ENCODE assay signal across 1 cellular context in the genomic region with DNA sequence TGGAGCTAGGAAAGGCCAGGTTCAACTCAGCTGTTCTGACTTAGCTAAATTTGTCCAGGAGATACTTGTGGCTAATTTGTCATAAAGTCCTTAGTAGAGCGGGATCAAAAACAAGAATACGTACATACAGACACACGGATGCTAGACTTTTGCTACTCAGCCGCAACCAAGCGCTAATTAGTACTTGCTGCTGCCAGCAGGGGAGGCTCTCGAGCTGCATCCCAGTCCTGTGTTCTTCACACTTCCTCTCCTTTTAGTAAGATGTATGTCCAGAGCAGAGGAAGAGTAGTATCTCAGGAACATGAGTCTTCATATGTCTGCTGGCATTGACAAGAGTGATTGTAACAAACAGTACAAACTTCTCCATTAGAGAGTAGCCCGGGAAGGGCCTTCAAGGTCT.
TF ChIP-seq lines count a peak whose summit lies in the region.

No MANE protein-coding gene starts in this region.

TF ChIP-seq in neural cell, 6 proteins besides CTCF, POLR2A, EP300 and RAD21 (continued from another document):
- TF ChIP-seq, protein P1, sequence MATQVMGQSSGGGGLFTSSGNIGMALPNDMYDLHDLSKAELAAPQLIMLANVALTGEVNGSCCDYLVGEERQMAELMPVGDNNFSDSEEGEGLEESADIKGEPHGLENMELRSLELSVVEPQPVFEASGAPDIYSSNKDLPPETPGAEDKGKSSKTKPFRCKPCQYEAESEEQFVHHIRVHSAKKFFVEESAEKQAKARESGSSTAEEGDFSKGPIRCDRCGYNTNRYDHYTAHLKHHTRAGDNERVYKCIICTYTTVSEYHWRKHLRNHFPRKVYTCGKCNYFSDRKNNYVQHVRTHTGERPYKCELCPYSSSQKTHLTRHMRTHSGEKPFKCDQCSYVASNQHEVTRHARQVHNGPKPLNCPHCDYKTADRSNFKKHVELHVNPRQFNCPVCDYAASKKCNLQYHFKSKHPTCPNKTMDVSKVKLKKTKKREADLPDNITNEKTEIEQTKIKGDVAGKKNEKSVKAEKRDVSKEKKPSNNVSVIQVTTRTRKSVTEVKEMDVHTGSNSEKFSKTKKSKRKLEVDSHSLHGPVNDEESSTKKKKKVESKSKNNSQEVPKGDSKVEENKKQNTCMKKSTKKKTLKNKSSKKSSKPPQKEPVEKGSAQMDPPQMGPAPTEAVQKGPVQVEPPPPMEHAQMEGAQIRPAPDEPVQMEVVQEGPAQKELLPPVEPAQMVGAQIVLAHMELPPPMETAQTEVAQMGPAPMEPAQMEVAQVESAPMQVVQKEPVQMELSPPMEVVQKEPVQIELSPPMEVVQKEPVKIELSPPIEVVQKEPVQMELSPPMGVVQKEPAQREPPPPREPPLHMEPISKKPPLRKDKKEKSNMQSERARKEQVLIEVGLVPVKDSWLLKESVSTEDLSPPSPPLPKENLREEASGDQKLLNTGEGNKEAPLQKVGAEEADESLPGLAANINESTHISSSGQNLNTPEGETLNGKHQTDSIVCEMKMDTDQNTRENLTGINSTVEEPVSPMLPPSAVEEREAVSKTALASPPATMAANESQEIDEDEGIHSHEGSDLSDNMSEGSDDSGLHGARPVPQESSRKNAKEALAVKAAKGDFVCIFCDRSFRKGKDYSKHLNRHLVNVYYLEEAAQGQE (IDR thresholded peaks at IDR 0.05; ENCODE audit: borderline replicate concordance), result no peak
- TF ChIP-seq SMC3 (conservative IDR thresholded peaks at IDR 0.05; ENCODE audit: poor library complexity) (no peak), POLR2AphosphoS5 (IDR thresholded peaks at IDR 0.05) (no peak), MXI1 (conservative IDR thresholded peaks at IDR 0.05; ENCODE audit: poor library complexity, severe bottlenecking) (no peak)
TF ChIP-seq in neural cell: peak in this region for 0.
